ENCODE assay signal across 8 cellular contexts in the genomic region with DNA sequence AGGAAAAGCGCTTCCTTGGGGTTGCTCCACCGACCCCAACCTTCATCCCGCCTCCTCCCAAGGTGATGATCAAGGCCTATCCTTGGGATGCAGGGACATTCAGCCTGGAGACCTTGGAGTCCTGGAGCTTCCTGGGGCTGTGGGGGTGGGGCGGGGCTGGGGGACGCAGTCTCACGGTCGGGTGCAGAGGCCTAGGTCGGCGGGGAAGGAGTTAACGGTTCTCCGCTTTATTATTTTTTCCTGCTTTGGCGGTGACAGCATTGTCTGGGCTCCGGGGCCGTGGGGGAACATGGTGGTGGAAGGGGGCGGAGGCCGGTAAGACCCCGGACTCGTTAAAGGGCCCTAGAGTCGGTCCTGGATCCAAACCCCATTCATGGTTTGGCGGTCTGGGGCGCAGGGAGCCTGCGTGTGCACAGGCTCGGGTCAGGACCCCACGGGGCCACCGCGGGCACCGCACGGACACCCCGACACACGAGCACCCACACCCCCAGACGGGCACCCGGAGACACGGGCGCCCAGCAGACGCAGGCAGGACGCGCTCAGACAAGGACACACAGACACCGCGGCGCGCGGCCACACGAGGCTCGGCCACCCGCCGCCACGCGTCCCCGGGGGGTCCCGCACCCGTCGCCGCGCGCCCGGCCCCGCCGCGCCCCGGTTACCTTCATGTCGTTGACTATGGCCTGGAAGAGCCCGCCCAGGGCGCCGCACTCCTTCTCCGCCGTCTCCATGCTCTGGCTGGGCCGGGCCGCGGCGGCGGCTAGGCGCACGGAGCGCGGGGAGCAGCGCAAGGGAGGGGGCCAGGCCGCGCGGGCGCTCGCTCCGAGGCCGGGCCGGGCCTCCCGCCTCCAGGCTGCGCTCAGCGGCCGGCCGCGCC. TPM values are rescaled to one million over a fixed set of nuclear protein-coding genes. Genes with fewer than 3 reads are reported as not detected.
DNase-seq lines count a peak whose midpoint lies in the region; ATAC-seq and TF ChIP-seq lines count a peak whose summit lies in the region.

No MANE protein-coding gene starts in this region.

- ATAC-seq in body of pancreas (peak; percentile 66), thoracic aorta (ENCODE audit: insufficient number of reproducible peaks, low FRiP score, low read depth) (peak; percentile 25), HG02870 (IDR thresholded peaks at IDR 0.05; ENCODE audit: unreplicated experiment) (no peak), HG02759 (IDR thresholded peaks at IDR 0.05; ENCODE audit: unreplicated experiment) (no peak)

- intact Hi-C loops in body of pancreas (cut with DNase I): no loop called here

- WGBS in body of pancreas, 2 donors: 3 to 11% methylated on average over 19 to 78 of the region's 90 CpGs

- H3K4me3 Mint-ChIP-seq in activated naive CD4-positive, alpha-beta T cell treated with anti-CD3 and anti-CD28 coated beads, Interleukin-2, amount 10 ng/mL, durations not matched to agents 7 days and 5 days: peak overlapping the region; percentile 76

- H3K9me3 Mint-ChIP-seq in activated naive CD4-positive, alpha-beta T cell treated with anti-CD3 and anti-CD28 coated beads, Interleukin-2, amount 10 ng/mL, durations not matched to agents 7 days and 5 days: no peaks in the 10 kb centered on the region

- no peak for TF ChIP-seq POLR2A in body of pancreas (IDR thresholded peaks at IDR 0.05)

- CTCF ChIA-PET in activated naive CD4-positive, alpha-beta T cell treated with anti-CD3 and anti-CD28 coated beads, Interleukin-2, amount 10 ng/mL, durations not matched to agents 7 days and 5 days (lab: Charles Lee): interaction anchor here (6.1 kb wide), 1 partner anchor 85 kb away, joined by 37 read pairs; no protein-coding TSS in a partner anchor

- H3K36me3 ChIP-seq in body of pancreas (replicated peaks in 1 of 2; ENCODE audit: insufficient read depth in 1 of 2, low read depth in 2 of 2) (no peaks in the 10 kb centered on the region), thoracic aorta (peaks cover under 1% of the 10 kb centered on the region)

- no peaks in the 10 kb centered on the region for H3K27me3 ChIP-seq in body of pancreas
- no peaks in the 10 kb centered on the region for H3K27me3 ChIP-seq in thoracic aorta (replicated peaks; ENCODE audit: insufficient read depth)

- peak; percentile 42 for DNase-seq in activated naive CD4-positive, alpha-beta T cell treated with anti-CD3 and anti-CD28 coated beads, Interleukin-2, amount 10 ng/mL, durations not matched to agents 7 days and 5 days
- no peak for DNase-seq in activated naive CD4-positive, alpha-beta T cell treated with Interleukin-2 at 50 U/mL for 16 hours
- peak in 2 of 4 donors; percentile 32 to 36 for DNase-seq in body of pancreas
- peak; percentile 67 for DNase-seq in left kidney (ENCODE audit: low read depth, low spot score)
- no peak for DNase-seq in thoracic aorta (ENCODE audit: low spot score)
- DNase-seq in NCI-H128 (lab: John Stamatoyannopoulos, UW; ENCODE audit: unreplicated experiment): no peak

- H3K4me1 ChIP-seq in body of pancreas (peaks cover 74% of the 10 kb centered on the region), thoracic aorta (ENCODE audit: control insufficient read depth in 1 of 2, low read depth in 2 of 2) (peaks cover 51 to 87% of the 10 kb centered on the region in 2 donors)

- TF ChIP-seq CTCF in body of pancreas (IDR thresholded peaks at IDR 0.05) (no peak), thoracic aorta (IDR thresholded peaks at IDR 0.05) (no peak)

- peaks cover 2% of the 10 kb centered on the region for H3K36me3 Mint-ChIP-seq in activated naive CD4-positive, alpha-beta T cell treated with anti-CD3 and anti-CD28 coated beads, Interleukin-2, amount 10 ng/mL, durations not matched to agents 7 days and 5 days

- H3K9me3 ChIP-seq in body of pancreas (no peaks in the 10 kb centered on the region), thoracic aorta (no peaks in the 10 kb centered on the region)

- peaks cover 49% of the 10 kb centered on the region for H3K27me3 Mint-ChIP-seq in activated naive CD4-positive, alpha-beta T cell treated with anti-CD3 and anti-CD28 coated beads, Interleukin-2, amount 10 ng/mL, durations not matched to agents 7 days and 5 days

- H3K4me1 Mint-ChIP-seq in activated naive CD4-positive, alpha-beta T cell treated with anti-CD3 and anti-CD28 coated beads, Interleukin-2, amount 10 ng/mL, durations not matched to agents 7 days and 5 days: peaks cover 27% of the 10 kb centered on the region

- peak overlapping the region in 1 of 2 donors; percentile 21 for H3K4me3 ChIP-seq in body of pancreas
- H3K4me3 ChIP-seq in thoracic aorta: peak overlapping the region; percentile 83

- peak overlapping the region; percentile 21 to 75 (median 54) for H3K27ac ChIP-seq in body of pancreas
- H3K27ac ChIP-seq in thoracic aorta: peak overlapping the region; percentile 80 to 84

- H3K27ac Mint-ChIP-seq in activated naive CD4-positive, alpha-beta T cell treated with anti-CD3 and anti-CD28 coated beads, Interleukin-2, amount 10 ng/mL, durations not matched to agents 7 days and 5 days: no peak overlapping the region

RNA-seq across cellular contexts. Expression of a gene that starts 0.6 kb away (rescaled TPM):
- total RNA-seq in body of pancreas (10 to 100 TPM in 1 of 2 donors, 1 to 10 TPM in 1; 8.8 to 23.4 TPM), thoracic aorta (10 to 100 TPM; 57.3 to 58.5 TPM)

RNA-seq across cellular contexts. Expression of a gene that starts 38.9 kb away (rescaled TPM):
- total RNA-seq in body of pancreas (1 to 10 TPM in 1 of 2 donors, under 1 TPM in 1; 0.78 to 3.0 TPM), thoracic aorta (10 to 100 TPM; 11.9 to 55.6 TPM)

Comparison
In these comparisons a context has a peak if more than half of its experiments do, and no peak if none do; other contexts are left out.
1. DNase-seq: peak in activated naive CD4-positive, alpha-beta T cell treated with anti-CD3 and anti-CD28 coated beads, Interleukin-2, amount 10 ng/mL, durations not matched to agents 7 days and 5 days (single experiment) and left kidney (single experiment); none in activated naive CD4-positive, alpha-beta T cell treated with Interleukin-2 at 50 U/mL for 16 hours (single experiment), thoracic aorta (single experiment) and NCI-H128 (single experiment).
2. ATAC-seq: peak in body of pancreas (single experiment) and thoracic aorta (single experiment); none in HG02870 (single experiment) and HG02759 (single experiment).